ENCODE assay signal across 7 cellular contexts in the genomic region with DNA sequence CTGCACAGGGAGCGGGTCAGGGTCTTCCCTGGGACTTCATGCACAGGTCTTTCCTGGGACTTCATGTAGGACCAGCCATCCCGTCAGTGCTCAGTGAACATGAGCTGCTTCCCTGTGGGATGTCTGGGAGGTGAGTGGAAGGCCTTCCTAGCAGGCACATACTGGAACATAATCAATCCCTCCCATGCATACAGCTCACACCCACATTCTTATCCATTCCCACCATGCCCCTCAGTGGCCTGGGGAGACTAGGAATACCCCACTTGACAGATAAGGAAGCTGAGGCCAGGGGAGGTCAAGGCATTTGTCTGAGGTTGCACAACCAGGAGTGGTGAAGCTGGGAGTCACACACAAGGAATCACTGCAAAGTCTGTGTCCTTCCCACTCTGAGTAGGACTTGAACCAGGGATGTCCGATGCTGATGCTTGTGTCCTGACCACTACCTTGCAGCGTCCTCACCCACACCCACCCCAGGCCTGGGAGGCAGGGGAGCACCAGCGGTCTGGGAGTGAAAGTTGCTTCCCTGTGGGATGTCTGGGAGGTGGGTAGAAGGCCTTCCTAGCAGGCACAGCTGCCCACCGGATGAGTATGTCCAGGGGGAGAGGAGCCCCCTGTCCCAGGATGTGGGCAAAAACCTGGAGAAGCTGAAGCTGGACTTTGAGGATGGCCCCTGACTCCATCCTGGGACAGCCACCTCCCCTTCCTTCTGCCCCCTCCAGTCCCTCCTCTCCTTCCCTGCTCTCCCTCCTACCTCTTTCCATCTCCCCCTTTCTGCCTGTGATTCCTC. TPM values are rescaled to one million over a fixed set of nuclear protein-coding genes. Genes with fewer than 3 reads are reported as not detected.
DNase-seq lines count a peak whose midpoint lies in the region; ATAC-seq and TF ChIP-seq lines count a peak whose summit lies in the region.

No MANE protein-coding gene starts in this region.

- H3K4me3 Mint-ChIP-seq in activated naive CD8-positive, alpha-beta T cell = peak overlapping the region; percentile 96
- peak overlapping the region; percentile 95 to 100 (median 98) for H3K4me3 Mint-ChIP-seq in immature natural killer cell

- no peak for DNase-seq in immature natural killer cell
- DNase-seq in effector CD8-positive, alpha-beta T cell (lab: John Stamatoyannopoulos, UW) = no peak

- POLR2A ChIA-PET in HEK293 (lab: Yijun Ruan, JAX) = interaction anchor here (0.9 kb wide), 1 partner anchor 7 kb away, joined by 3 read pairs; no protein-coding TSS in a partner anchor

- no peaks in the 10 kb centered on the region for H3K36me3 ChIP-seq in HEK293 (ENCODE audit: control insufficient read depth in 2 of 2, insufficient read depth in 1 of 2, low read length in 2 of 2)

- peaks cover 44% of the 10 kb centered on the region for H3K36me3 Mint-ChIP-seq in activated naive CD8-positive, alpha-beta T cell
- peaks cover 15 to 24% (median 23%) of the 10 kb centered on the region in 3 donors for H3K36me3 Mint-ChIP-seq in immature natural killer cell

- H3K9me3 Mint-ChIP-seq in activated naive CD8-positive, alpha-beta T cell (ENCODE audit: low read depth) = no peaks in the 10 kb centered on the region
- no peaks in the 10 kb centered on the region for H3K9me3 Mint-ChIP-seq in immature natural killer cell

- H3K27ac ChIP-seq in HEK293 (ENCODE audit: extremely low read depth, low read depth, low read length) (no peak overlapping the region), temporal lobe (ENCODE audit: low read depth, low read length) (peak overlapping the region; percentile 55)

- no peaks in the 10 kb centered on the region for H3K9me3 ChIP-seq in HEK293 (ENCODE audit: control insufficient read depth, insufficient read depth, low read depth, low read length)

- ATAC-seq in GM21367 (IDR thresholded peaks at IDR 0.05; ENCODE audit: unreplicated experiment) = no peak
- ATAC-seq in GM18867 (IDR thresholded peaks at IDR 0.05; ENCODE audit: unreplicated experiment) = no peak

- TF ChIP-seq CTCF in HEK293 (tag by site-specific recombination; IDR thresholded peaks at IDR 0.05) = no peak

- H3K4me3 ChIP-seq in HEK293 (ENCODE audit: low read depth, low read length) = no peak overlapping the region

- CTCF ChIA-PET in HEK293 (lab: Yijun Ruan, JAX) = interaction anchor here (2.0 kb wide), 1 partner anchor 24 kb away, joined by 11 read pairs; no protein-coding TSS in a partner anchor

- H3K4me1 Mint-ChIP-seq in activated naive CD8-positive, alpha-beta T cell (ENCODE audit: low read depth) = peaks cover 63% of the 10 kb centered on the region
- H3K4me1 Mint-ChIP-seq in immature natural killer cell = peaks cover 64 to 81% of the 10 kb centered on the region in 2 donors

- peak overlapping the region; percentile 100 for H3K27ac Mint-ChIP-seq in activated naive CD8-positive, alpha-beta T cell
- peak overlapping the region; percentile 95 to 100 (median 98) for H3K27ac Mint-ChIP-seq in immature natural killer cell

- peaks cover 4% of the 10 kb centered on the region; the same call in 1 of the 2 replicates for H3K4me1 ChIP-seq in HEK293 (ENCODE audit: control insufficient read depth, insufficient read depth, low read length)

- H3K27me3 Mint-ChIP-seq in activated naive CD8-positive, alpha-beta T cell = no peaks in the 10 kb centered on the region
- H3K27me3 Mint-ChIP-seq in immature natural killer cell (ENCODE audit: low read depth in 3 of 3) = peaks cover 2 to 12% (median 6%) of the 10 kb centered on the region in 3 donors

TF ChIP-seq in HEK293, 187 proteins besides CTCF, POLR2A, EP300 and RAD21:
- TF ChIP-seq ZBTB48 (tag by site-specific recombination; IDR thresholded peaks at IDR 0.05) = peak; percentile 88; the same call in 1 of the 2 replicates
- TF ChIP-seq ZNF404 (tag by site-specific recombination; IDR thresholded peaks at IDR 0.05) = no peak
- no peak for TF ChIP-seq BCL11B (tag by site-specific recombination; IDR thresholded peaks at IDR 0.05; ENCODE audit: low read depth)
- TF ChIP-seq, protein P1, sequence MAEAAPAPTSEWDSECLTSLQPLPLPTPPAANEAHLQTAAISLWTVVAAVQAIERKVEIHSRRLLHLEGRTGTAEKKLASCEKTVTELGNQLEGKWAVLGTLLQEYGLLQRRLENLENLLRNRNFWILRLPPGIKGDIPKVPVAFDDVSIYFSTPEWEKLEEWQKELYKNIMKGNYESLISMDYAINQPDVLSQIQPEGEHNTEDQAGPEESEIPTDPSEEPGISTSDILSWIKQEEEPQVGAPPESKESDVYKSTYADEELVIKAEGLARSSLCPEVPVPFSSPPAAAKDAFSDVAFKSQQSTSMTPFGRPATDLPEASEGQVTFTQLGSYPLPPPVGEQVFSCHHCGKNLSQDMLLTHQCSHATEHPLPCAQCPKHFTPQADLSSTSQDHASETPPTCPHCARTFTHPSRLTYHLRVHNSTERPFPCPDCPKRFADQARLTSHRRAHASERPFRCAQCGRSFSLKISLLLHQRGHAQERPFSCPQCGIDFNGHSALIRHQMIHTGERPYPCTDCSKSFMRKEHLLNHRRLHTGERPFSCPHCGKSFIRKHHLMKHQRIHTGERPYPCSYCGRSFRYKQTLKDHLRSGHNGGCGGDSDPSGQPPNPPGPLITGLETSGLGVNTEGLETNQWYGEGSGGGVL (tag by site-specific recombination; IDR thresholded peaks at IDR 0.05) = peak; percentile 66
- TF ChIP-seq ZNF600 (tag by site-specific recombination; IDR thresholded peaks at IDR 0.05) = no peak
- 0 out of 2 replicates have a peak, but pooled peaks have one; percentile 13 for TF ChIP-seq GLIS2 (tag by site-specific recombination; IDR thresholded peaks at IDR 0.05)
- no peak for TF ChIP-seq ZNF555 (tag by site-specific recombination; conservative IDR thresholded peaks at IDR 0.05)
- 0 out of 2 replicates have a peak, but pooled peaks have one; percentile 24 for TF ChIP-seq ZNF112 (tag by site-specific recombination; IDR thresholded peaks at IDR 0.05)
- TF ChIP-seq ZNF776 (tag by site-specific recombination; IDR thresholded peaks at IDR 0.05; ENCODE audit: borderline replicate concordance) = no peak
- peak; percentile 9; the same call in 1 of the 2 replicates for TF ChIP-seq EGR2 (tag by site-specific recombination; IDR thresholded peaks at IDR 0.05; ENCODE audit: low read depth)
- TF ChIP-seq ZNF366 (tag by site-specific recombination; conservative IDR thresholded peaks at IDR 0.05) = 0 out of 2 replicates have a peak, but pooled peaks have one; percentile 41

RNA-seq across cellular contexts. Expression of gene NLRC5, which starts 1.0 kb away (rescaled TPM):
- 100 to 1,000 TPM in 1 of 3 donors, 10 to 100 TPM in 2; 18.2 to 151 (median 32.8) TPM for polyA plus RNA-seq in immature natural killer cell
- 1.2 TPM for total RNA-seq in temporal lobe

RNA-seq across cellular contexts. Expression of gene CETP, which starts 26.6 kb away (rescaled TPM):
- under 1 TPM in 1 of 3 donors, not detected in 2; 0.22 TPM for polyA plus RNA-seq in immature natural killer cell
- 0.74 TPM for total RNA-seq in temporal lobe

RNA-seq across cellular contexts. Expression of gene HERPUD1, which starts 56.4 kb away (rescaled TPM):
- polyA plus RNA-seq in immature natural killer cell = 100 to 1,000 TPM in 2 of 3 donors, 10 to 100 TPM in 1; 89.0 to 157 (median 120) TPM
- total RNA-seq in temporal lobe = 52.6 TPM
